In the genomic region with DNA sequence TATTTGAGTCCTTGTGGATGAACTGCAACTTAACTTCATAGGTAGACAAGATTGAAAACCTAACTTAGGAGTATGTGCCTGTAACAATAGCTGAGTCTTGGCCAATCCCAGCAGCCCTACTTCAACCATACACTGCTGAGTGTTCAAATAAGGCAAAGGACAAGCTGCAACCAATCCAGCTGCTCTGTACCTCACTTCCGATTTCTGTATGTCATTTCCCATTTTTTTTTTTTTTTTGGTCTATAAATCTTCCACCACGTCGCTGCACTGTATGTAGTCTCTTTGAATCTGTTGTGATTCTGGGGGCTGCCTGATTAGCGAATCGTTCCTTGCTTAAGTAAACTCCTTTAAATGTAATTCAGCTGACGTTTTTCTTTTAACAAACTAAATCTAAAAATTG, we compare ENCODE assay signal across 18 cellular contexts. TPM values are rescaled to one million over a fixed set of nuclear protein-coding genes. Genes with fewer than 3 reads are reported as not detected.
DNase-seq lines count a peak whose midpoint lies in the region; ATAC-seq and TF ChIP-seq lines count a peak whose summit lies in the region.
"Had no signal": no experiment of that assay in that cellular context is flagged by ENCODE, and none has a peak within 500 bp of the region (broad histone marks: within the 10 kb centered on the region; RNA-seq: fewer than 3 reads in every experiment).

No MANE protein-coding gene starts in this region.

- H3K27ac Mint-ChIP-seq in CD14-positive monocyte (peak overlapping the region in 6 of 7 donors; percentile 5 to 79 (median 20)), HFFc6 (peak overlapping the region; percentile 28)
- H3K27ac Mint-ChIP-seq: activated naive CD8-positive, alpha-beta T cell; nephron; stimulated activated naive CD8-positive, alpha-beta T cell treated with anti-CD3 and anti-CD28 coated beads, Interleukin-15, Interleukin-2, amounts not matched to agents 100 ng/mL and 50 ng/mL, for 24 hours had no signal

- H3K4me2 ChIP-seq in OCI-LY1 (ENCODE audit: low read length): peak overlapping the region; percentile 26; the same call in 1 of the 2 replicates
- H3K4me2 ChIP-seq: hepatocyte had no signal

- H3K9me3 Mint-ChIP-seq in CD14-positive monocyte (no peaks in the 10 kb centered on the region), HFFc6 (no peaks in the 10 kb centered on the region)
- H3K9me3 Mint-ChIP-seq: nephron; stimulated activated naive CD8-positive, alpha-beta T cell treated with anti-CD3 and anti-CD28 coated beads, Interleukin-15, Interleukin-2, amounts not matched to agents 100 ng/mL and 50 ng/mL, for 24 hours had no signal

- intact Hi-C loops in CD14-positive monocyte (cut with micrococcal nuclease): loop anchor here (5.0 kb wide), 1 partner anchor 34 kb away; the partner anchor contains the start of gene FLI1 (in 2 of the 2)

- H3K79me2 ChIP-seq in OCI-LY1 (ENCODE audit: insufficient read depth, low read length): no peaks in the 10 kb centered on the region
- H3K79me2 ChIP-seq: hepatocyte had no signal

- in situ Hi-C loops in ACHN (cut with HindIII; ENCODE audit: low pct_ligation_motif_present, low pct_unique_long_range_greater_than_20kb, low sequenced_read_pairs): no loop called here

- no peaks in the 10 kb centered on the region for H3K27me3 ChIP-seq in OCI-LY1 (ENCODE audit: insufficient read depth, low read length)

- H4K20me1 ChIP-seq in OCI-LY1 (ENCODE audit: insufficient read depth, low read length): no peaks in the 10 kb centered on the region

- no peak overlapping the region for H3K27ac ChIP-seq in OCI-LY1 (ENCODE audit: low read depth, low read length, poor library complexity, severe bottlenecking)
- H3K27ac ChIP-seq: hepatocyte, transverse colon had no signal

- DNase-seq in CD14-positive monocyte (ENCODE audit: low spot score): peak; percentile 55
- peak; percentile 20 for DNase-seq in HFFc6
- peak; percentile 5 for DNase-seq in globus pallidus (ENCODE audit: low spot score)
- DNase-seq in ACHN: no peak
- no peak for DNase-seq in DMS 273 (lab: John Stamatoyannopoulos, UW; ENCODE audit: unreplicated experiment)
- DNase-seq: activated CD4-positive, alpha-beta T cell treated with anti-CD3 and anti-CD28 coated beads for 1 hour; Karpas-422; NCI-H1436; NCI-H82; stimulated activated CD4-positive, alpha-beta T cell treated with anti-CD3 and anti-CD28 coated beads, Interleukin-1b, Interleukin-23, amount 100 ng/mL, for 48 hours; transverse colon had no signal

- no peaks in the 10 kb centered on the region for H3K9me3 ChIP-seq in OCI-LY1 (ENCODE audit: low read length)
- H3K9me3 ChIP-seq: transverse colon had no signal

- H3K36me3 ChIP-seq in OCI-LY1 (ENCODE audit: insufficient read depth, low read length): no peaks in the 10 kb centered on the region
- H3K36me3 ChIP-seq: transverse colon had no signal

- no peak overlapping the region for H3K4me3 ChIP-seq in OCI-LY1 (ENCODE audit: low read depth, low read length, poor library complexity, severe bottlenecking)
- H3K4me3 ChIP-seq: hepatocyte, transverse colon had no signal

- H2AFZ ChIP-seq in OCI-LY1 (ENCODE audit: low read length): peak overlapping the region; percentile 49; the same call in 1 of the 2 replicates
- H2AFZ ChIP-seq: hepatocyte had no signal

- H3K4me1 ChIP-seq in OCI-LY1 (ENCODE audit: insufficient read depth, low read length, severe bottlenecking): peaks cover 8% of the 10 kb centered on the region
- H3K4me1 ChIP-seq: transverse colon had no signal

- peak overlapping the region in 1 of 2 donors; percentile 62 for H3K4me3 Mint-ChIP-seq in CD14-positive monocyte
- no peak overlapping the region for H3K4me3 Mint-ChIP-seq in HFFc6
- H3K4me3 Mint-ChIP-seq: activated naive CD8-positive, alpha-beta T cell; nephron; stimulated activated naive CD8-positive, alpha-beta T cell treated with anti-CD3 and anti-CD28 coated beads, Interleukin-15, Interleukin-2, amounts not matched to agents 100 ng/mL and 50 ng/mL, for 24 hours had no signal

- no peaks in the 10 kb centered on the region for H3K9me2 ChIP-seq in OCI-LY1 (ENCODE audit: low read depth, low read length)

- H3K4me1 Mint-ChIP-seq in CD14-positive monocyte (peaks cover 61% of the 10 kb centered on the region), HFFc6 (ENCODE audit: low read depth) (peaks cover 41% of the 10 kb centered on the region)

- peaks cover 2 to 4% (median 2%) of the 10 kb centered on the region in 3 donors for H3K27me3 Mint-ChIP-seq in CD14-positive monocyte (ENCODE audit: low read depth in 3 of 3)
- peaks cover 19% of the 10 kb centered on the region; the same call in 1 of the 2 replicates for H3K27me3 Mint-ChIP-seq in HFFc6 (ENCODE audit: insufficient read depth)

- H3K36me3 Mint-ChIP-seq in CD14-positive monocyte: no peaks in the 10 kb centered on the region
- no peaks in the 10 kb centered on the region for H3K36me3 Mint-ChIP-seq in HFFc6 (ENCODE audit: low read depth)

- H3K9ac ChIP-seq in OCI-LY1 (ENCODE audit: low read length): no peak overlapping the region

- ATAC-seq in GM21825 (IDR thresholded peaks at IDR 0.05; ENCODE audit: unreplicated experiment) (no peak), HG02678 (IDR thresholded peaks at IDR 0.05; ENCODE audit: unreplicated experiment) (no peak)

- H3F3A ChIP-seq in OCI-LY1 (ENCODE audit: insufficient read depth, low read length): no peaks in the 10 kb centered on the region

- TF ChIP-seq CTCF in CD14-positive monocyte (IDR thresholded peaks at IDR 0.05) (no peak), HFFc6 (IDR thresholded peaks at IDR 0.05) (no peak), OCI-LY1 (IDR thresholded peaks at IDR 0.05; ENCODE audit: low read length) (no peak)

RNA-seq across cellular contexts. Expression of gene FLI1, which starts 35.4 kb away (rescaled TPM):
- 10 to 100 TPM; 42.4 to 64.5 TPM for polyA plus RNA-seq in CD14-positive monocyte
- total RNA-seq in HFFc6 (2021; fragmentation: NEBNext Ultra II Directional; extraction: Animal tissue kit (Norgen Biotek cat#: 25700)): 10 to 100 TPM; 11.0 to 24.2 (median 19.8) TPM

Comparison
In these comparisons a context has a peak if more than half of its experiments do, and no peak if none do; other contexts are left out.
1. DNase-seq: peak in CD14-positive monocyte (single experiment), HFFc6 (single experiment) and globus pallidus (single experiment); none in ACHN (single experiment) and DMS 273 (single experiment).